In genomic region chr15:42274693-42274971, GRCh38 we compare ENCODE assay signal across 8 cellular contexts. TPM values are rescaled to one million over a fixed set of nuclear protein-coding genes. Genes with fewer than 3 reads are reported as not detected.
DNase-seq lines count a peak whose midpoint lies in the region; ATAC-seq, FAIRE-seq and TF ChIP-seq lines count a peak whose summit lies in the region.

No MANE protein-coding gene starts in this region.

- H3K79me2 ChIP-seq in OCI-LY7 (ENCODE audit: insufficient read depth, low read depth, low read length), result peaks cover 62% of the 10 kb centered on the region

- POLR2A ChIA-PET in CD4-positive, alpha-beta memory T cell (lab: Charles Lee; ENCODE audit: partially characterized antibody), result interaction anchor here (1.7 to 2.2 kb wide), 4 partner anchors 8 to 614 kb away, joined by 5 to 11 read pairs (median 6); partner anchors contain the start of genes MGA and VPS39
- POLR2A ChIA-PET in OCI-LY7 (lab: Charles Lee), result interaction anchor here (1.2 to 2.4 kb wide), 2 partner anchors 21 to 67 kb away, joined by 4 to 10 read pairs; partner anchors contain the start of gene VPS39

- H2AFZ ChIP-seq in OCI-LY7 (ENCODE audit: low read length), result peak overlapping the region; percentile 94

- H3K9me3 Mint-ChIP-seq in CD4-positive, alpha-beta memory T cell, result no peaks in the 10 kb centered on the region
- H3K9me3 Mint-ChIP-seq in endodermal cell (no peaks in the 10 kb centered on the region), osteocyte (ENCODE audit: unreplicated experiment) (no peaks in the 10 kb centered on the region)

- H3K9me3 ChIP-seq in CD4-positive, alpha-beta memory T cell (ENCODE audit: control insufficient read depth in 1 of 2, low read length in 2 of 2), result no peaks in the 10 kb centered on the region
- no peaks in the 10 kb centered on the region for H3K9me3 ChIP-seq in OCI-LY7 (ENCODE audit: low read length)
- H3K9me3 ChIP-seq in endodermal cell (ENCODE audit: control insufficient read depth, low read length), result no peaks in the 10 kb centered on the region

- 93 to 95% methylated on average over 7 of the region's 7 CpGs for WGBS in endodermal cell (ENCODE audit: insufficient coverage in 1 of 2, insufficient read length in 1 of 2), 2 experiments

- ATAC-seq in GM18858 (IDR thresholded peaks at IDR 0.05; ENCODE audit: unreplicated experiment), result no peak

- CTCF ChIA-PET in CD4-positive, alpha-beta memory T cell (lab: Charles Lee; ENCODE audit: partially characterized antibody), result no interaction called here
- CTCF ChIA-PET in OCI-LY7 (lab: Charles Lee; ENCODE audit: unreplicated experiment), result no interaction called here

- H3K36me3 ChIP-seq in CD4-positive, alpha-beta memory T cell (ENCODE audit: insufficient read depth, low read length), result no peaks in the 10 kb centered on the region
- H3K36me3 ChIP-seq in OCI-LY7 (ENCODE audit: insufficient read depth, low read length), result peaks cover 17% of the 10 kb centered on the region
- H3K36me3 ChIP-seq in endodermal cell (ENCODE audit: control insufficient read depth, insufficient read depth, low read length), result peaks cover 9% of the 10 kb centered on the region

- peak overlapping the region; percentile 95 to 100 (median 99) for H3K27ac Mint-ChIP-seq in CD4-positive, alpha-beta memory T cell
- peak overlapping the region; percentile 99 for H3K27ac Mint-ChIP-seq in endodermal cell
- peak overlapping the region; percentile 100 for H3K27ac Mint-ChIP-seq in osteocyte (ENCODE audit: unreplicated experiment)

- H3K27me3 Mint-ChIP-seq in CD4-positive, alpha-beta memory T cell, result peaks cover 0 to 2% of the 10 kb centered on the region in 2 donors
- no peaks in the 10 kb centered on the region for H3K27me3 Mint-ChIP-seq in endodermal cell (ENCODE audit: insufficient read depth)
- H3K27me3 Mint-ChIP-seq in osteocyte (ENCODE audit: unreplicated experiment), result no peaks in the 10 kb centered on the region

- peak overlapping the region; percentile 97 for H3K4me2 ChIP-seq in OCI-LY7 (ENCODE audit: low read length)

- no peak for DNase-seq in CD4-positive, alpha-beta memory T cell
- DNase-seq in OCI-LY7 (ENCODE audit: low spot score), result no peak
- peak; percentile 53 for DNase-seq in endodermal cell
- no peak for DNase-seq in osteocyte (ENCODE audit: extremely low spot score, unreplicated experiment)
- DNase-seq in dedifferentiated amniotic fluid mesenchymal stem cell (ENCODE audit: extremely low spot score), result no peak
- no peak for DNase-seq in frontal cortex (ENCODE audit: low spot score in 2 of 2)
- no peak for DNase-seq in NCI-H82 treated with DMSO at 0.1 percent for 48 hours (lab: John Stamatoyannopoulos, UW; ENCODE audit: unreplicated experiment)

- peaks cover 16% of the 10 kb centered on the region; the same call in 1 of the 2 replicates for H4K20me1 ChIP-seq in OCI-LY7 (ENCODE audit: insufficient read depth, low read length)

- peak overlapping the region; percentile 87 for H3K27ac ChIP-seq in CD4-positive, alpha-beta memory T cell (ENCODE audit: low read depth, low read length)
- H3K27ac ChIP-seq in OCI-LY7 (ENCODE audit: low read depth, low read length, poor library complexity, severe bottlenecking) (peak overlapping the region; percentile 86), endodermal cell (ENCODE audit: low read depth, low read length) (no peak overlapping the region)

- no peaks in the 10 kb centered on the region for H3K9me2 ChIP-seq in OCI-LY7 (ENCODE audit: insufficient read depth, low read length)

- peaks cover 12 to 31% of the 10 kb centered on the region in 2 donors for H3K36me3 Mint-ChIP-seq in CD4-positive, alpha-beta memory T cell
- peaks cover 22% of the 10 kb centered on the region for H3K36me3 Mint-ChIP-seq in endodermal cell (ENCODE audit: low read depth)
- H3K36me3 Mint-ChIP-seq in osteocyte (ENCODE audit: unreplicated experiment), result peaks cover 9% of the 10 kb centered on the region

- no peaks in the 10 kb centered on the region for H3K27me3 ChIP-seq in CD4-positive, alpha-beta memory T cell (ENCODE audit: insufficient read depth, low read length)
- no peaks in the 10 kb centered on the region for H3K27me3 ChIP-seq in endodermal cell (ENCODE audit: control insufficient read depth, insufficient read depth, low read length, poor library complexity, severe bottlenecking)

- H3K4me1 Mint-ChIP-seq in CD4-positive, alpha-beta memory T cell, result peaks cover 33 to 64% (median 46%) of the 10 kb centered on the region in 4 donors
- H3K4me1 Mint-ChIP-seq in endodermal cell (peaks cover 23% of the 10 kb centered on the region), osteocyte (ENCODE audit: unreplicated experiment) (peaks cover 40% of the 10 kb centered on the region)

- TF ChIP-seq CTCF in OCI-LY7 (conservative IDR thresholded peaks at IDR 0.05; ENCODE audit: low read length) (no peak), endodermal cell (conservative IDR thresholded peaks at IDR 0.05) (no peak), osteocyte (IDR thresholded peaks at IDR 0.05) (no peak)

- peak overlapping the region; percentile 92 to 100 (median 99) for H3K4me3 Mint-ChIP-seq in CD4-positive, alpha-beta memory T cell
- H3K4me3 Mint-ChIP-seq in endodermal cell (peak overlapping the region; percentile 90), osteocyte (ENCODE audit: unreplicated experiment) (peak overlapping the region; percentile 99)

- peaks cover 44% of the 10 kb centered on the region for H3K4me1 ChIP-seq in CD4-positive, alpha-beta memory T cell (ENCODE audit: insufficient read depth, low read length)
- H3K4me1 ChIP-seq in OCI-LY7 (ENCODE audit: insufficient read depth, low read length, poor library complexity, severe bottlenecking) (peaks cover 37% of the 10 kb centered on the region), endodermal cell (ENCODE audit: control insufficient read depth, insufficient read depth, low read length) (no peaks in the 10 kb centered on the region)

- peak overlapping the region; percentile 83 for H3K9ac ChIP-seq in endodermal cell (ENCODE audit: extremely low read depth, low read length, poor library complexity, severe bottlenecking)

- no TSS peak for BruUV-seq in OCI-LY7 (replicated peaks; lab: Mats Ljungman, UMichigan)

- peak overlapping the region; percentile 73 to 98 for H3K4me3 ChIP-seq in CD4-positive, alpha-beta memory T cell (ENCODE audit: low read length in 2 of 2)
- H3K4me3 ChIP-seq in OCI-LY7 (ENCODE audit: low read depth, low read length, poor library complexity, severe bottlenecking) (peak overlapping the region; percentile 84), endodermal cell (ENCODE audit: low read length) (peak overlapping the region; percentile 88)

- intact Hi-C loops in CD4-positive, alpha-beta memory T cell (cut with micrococcal nuclease), result loop anchor here (2.0 to 10.0 kb wide), 4 partner anchors 218 to 942 kb away; partner anchors contain the start of genes EHD4, NUSAP1, OIP5 and TTBK2
- intact Hi-C loops in OCI-LY7 (cut with micrococcal nuclease; ENCODE audit: unreplicated experiment), result loop anchor here (5.0 to 10.0 kb wide), 2 partner anchors 57 to 280 kb away; no protein-coding TSS in a partner anchor

- FAIRE-seq in frontal cortex (lab: Jason Lieb, UNC), result no peak

RNA-seq across cellular contexts. Expression of gene TMEM87A, which starts 1.4 kb away (rescaled TPM):
- 10 to 100 TPM; 49.9 to 56.6 TPM for total RNA-seq in CD4-positive, alpha-beta memory T cell
- polyA plus RNA-seq in CD4-positive, alpha-beta memory T cell, result 10 to 100 TPM; 60.7 to 98.0 TPM
- total RNA-seq in OCI-LY7 (2014; rRNA removed; shearing (Covaris generic)), result 21.4 and 23.2 TPM in 2 replicates
- 23.6 and 24.5 TPM in 2 replicates for total RNA-seq in OCI-LY7 (2022)
- total RNA-seq in endodermal cell, result 10 to 100 TPM; 33.7 to 37.4 TPM
- polyA plus RNA-seq in endodermal cell (2013, experiment 1 of 2), result 38.8 TPM
- 37.3 TPM for polyA plus RNA-seq in endodermal cell (2013, experiment 2 of 2)
- total RNA-seq in osteocyte, result 44.8 and 46.7 TPM in 2 replicates
- total RNA-seq in frontal cortex, result 68.1 TPM

RNA-seq across cellular contexts. Expression of gene GANC, which starts 1.6 kb away (rescaled TPM):
- total RNA-seq in CD4-positive, alpha-beta memory T cell, result 10 to 100 TPM; 61.7 to 63.4 TPM
- 10 to 100 TPM in 1 of 2 donors, 1 to 10 TPM in 1; 8.9 to 15.4 TPM for polyA plus RNA-seq in CD4-positive, alpha-beta memory T cell
- 25.4 and 27.9 TPM in 2 replicates for total RNA-seq in OCI-LY7 (2014; rRNA removed; shearing (Covaris generic))
- total RNA-seq in OCI-LY7 (2022) (31.7 and 35.7 TPM in 2 replicates), endodermal cell (10 to 100 TPM; 13.8 to 17.1 TPM), osteocyte (34.0 and 37.4 TPM in 2 replicates), frontal cortex (7.7 TPM)
- 15.7 TPM for polyA plus RNA-seq in endodermal cell (2013, experiment 1 of 2)
- polyA plus RNA-seq in endodermal cell (2013, experiment 2 of 2), result 14.3 TPM
